Comparison of ENCODE assay signal across 9 cellular contexts in genomic region chr1:239816090-239816812, GRCh38.
DNase-seq lines count a peak whose midpoint lies in the region; ATAC-seq and TF ChIP-seq lines count a peak whose summit lies in the region.
"Had no signal": no experiment of that assay in that cellular context is flagged by ENCODE, and none has a peak within 500 bp of the region (broad histone marks: within the 10 kb centered on the region; RNA-seq: fewer than 3 reads in every experiment).

No MANE protein-coding gene starts in this region.

- H3K4me3 ChIP-seq in hepatocyte = no peak overlapping the region
- H3K4me3 ChIP-seq in suprapubic skin = no peak overlapping the region

- H3K36me3 Mint-ChIP-seq in activated naive CD8-positive, alpha-beta T cell treated with anti-CD3 and anti-CD28 coated beads, Interleukin-2, amount 50 U/mL, for 24 hours (ENCODE audit: low read depth) = no peaks in the 10 kb centered on the region

- H3K27me3 ChIP-seq in hepatocyte (no peaks in the 10 kb centered on the region), suprapubic skin (no peaks in the 10 kb centered on the region)

- no peaks in the 10 kb centered on the region for H3K9me3 Mint-ChIP-seq in activated naive CD8-positive, alpha-beta T cell treated with anti-CD3 and anti-CD28 coated beads, Interleukin-2, amount 50 U/mL, for 24 hours

- TF ChIP-seq CTCF in hepatocyte (IDR thresholded peaks at IDR 0.05; ENCODE audit: poor library complexity) (no peak), suprapubic skin (IDR thresholded peaks at IDR 0.05) (no peak)

- H3K79me2 ChIP-seq in hepatocyte = no peaks in the 10 kb centered on the region

- H3K4me1 ChIP-seq in hepatocyte (ENCODE audit: insufficient read depth) = peaks cover 9% of the 10 kb centered on the region
- peaks cover 3% of the 10 kb centered on the region for H3K4me1 ChIP-seq in suprapubic skin

- H3K4me2 ChIP-seq in hepatocyte = peak overlapping the region; percentile 40

- H3K9me3 ChIP-seq in hepatocyte (ENCODE audit: low read depth) = no peaks in the 10 kb centered on the region
- no peaks in the 10 kb centered on the region for H3K9me3 ChIP-seq in suprapubic skin

- H3K27ac Mint-ChIP-seq in activated naive CD8-positive, alpha-beta T cell treated with anti-CD3 and anti-CD28 coated beads, Interleukin-2, amount 50 U/mL, for 24 hours = no peak overlapping the region

- DNase-seq in HCEC 1CT (peak; percentile 42), SW 1271 (lab: John Stamatoyannopoulos, UW) (peak; percentile 20 to 71), hepatocyte (ENCODE audit: low spot score) (peak; percentile 84), suprapubic skin (ENCODE audit: low spot score in 2 of 2) (no peak)
- DNase-seq in activated naive CD8-positive, alpha-beta T cell treated with anti-CD3 and anti-CD28 coated beads, Interleukin-2, amount 50 U/mL, for 24 hours = no peak
- DNase-seq: stimulated activated CD4-positive, alpha-beta T cell treated with anti-CD3 and anti-CD28 coated beads, Interleukin-12 subunit alpha, Interleukin-12 subunit beta, amount 100 ng/mL, for 4 hours had no signal

- TF ChIP-seq EP300 in suprapubic skin (IDR thresholded peaks at IDR 0.05) = no peak

- H3K27ac ChIP-seq in hepatocyte = peak overlapping the region; percentile 77
- peak overlapping the region; percentile 41 for H3K27ac ChIP-seq in suprapubic skin

- H3K4me3 Mint-ChIP-seq in activated naive CD8-positive, alpha-beta T cell treated with anti-CD3 and anti-CD28 coated beads, Interleukin-2, amount 50 U/mL, for 24 hours = no peak overlapping the region

- H3K4me1 Mint-ChIP-seq in activated naive CD8-positive, alpha-beta T cell treated with anti-CD3 and anti-CD28 coated beads, Interleukin-2, amount 50 U/mL, for 24 hours = peaks cover 23% of the 10 kb centered on the region

- no peaks in the 10 kb centered on the region for H3K9me2 ChIP-seq in hepatocyte (replicated peaks; ENCODE audit: insufficient read depth)

- peaks cover 2% of the 10 kb centered on the region for H3K27me3 Mint-ChIP-seq in activated naive CD8-positive, alpha-beta T cell treated with anti-CD3 and anti-CD28 coated beads, Interleukin-2, amount 50 U/mL, for 24 hours

- 32% methylated on average over 6 of the region's 6 CpGs for WGBS in hepatocyte (ENCODE audit: low lambda C conversion rate, missing lambda C conversion rate)
- 35% methylated on average over 6 of the region's 6 CpGs for WGBS in suprapubic skin

- ATAC-seq in HG03175 (IDR thresholded peaks at IDR 0.05; ENCODE audit: unreplicated experiment) (no peak), HG03045 (IDR thresholded peaks at IDR 0.05; ENCODE audit: unreplicated experiment) (no peak), GM18520 (IDR thresholded peaks at IDR 0.05; ENCODE audit: unreplicated experiment) (no peak)
- ATAC-seq in activated naive CD8-positive, alpha-beta T cell treated with anti-CD3 and anti-CD28 coated beads, Interleukin-2, amount 50 U/mL, for 24 hours = no peak

- H2AFZ ChIP-seq in hepatocyte = no peak overlapping the region

- H4K20me1 ChIP-seq in hepatocyte (ENCODE audit: insufficient read depth, poor library complexity, severe bottlenecking) = no peaks in the 10 kb centered on the region

- H3K36me3 ChIP-seq in hepatocyte (replicated peaks; ENCODE audit: insufficient read depth, low read depth) (no peaks in the 10 kb centered on the region), suprapubic skin (no peaks in the 10 kb centered on the region)

- TF ChIP-seq POLR2A in suprapubic skin (IDR thresholded peaks at IDR 0.05) = no peak

Comparison
In these comparisons a context has a peak if more than half of its experiments do, and no peak if none do; other contexts are left out.
1. DNase-seq: peak in HCEC 1CT (single experiment), SW 1271 (2 of 2) and hepatocyte (single experiment); none in suprapubic skin (0 of 2) and activated naive CD8-positive, alpha-beta T cell treated with anti-CD3 and anti-CD28 coated beads, Interleukin-2, amount 50 U/mL, for 24 hours (single experiment).